Comparison of ENCODE assay signal across 11 cellular contexts in the genomic region with DNA sequence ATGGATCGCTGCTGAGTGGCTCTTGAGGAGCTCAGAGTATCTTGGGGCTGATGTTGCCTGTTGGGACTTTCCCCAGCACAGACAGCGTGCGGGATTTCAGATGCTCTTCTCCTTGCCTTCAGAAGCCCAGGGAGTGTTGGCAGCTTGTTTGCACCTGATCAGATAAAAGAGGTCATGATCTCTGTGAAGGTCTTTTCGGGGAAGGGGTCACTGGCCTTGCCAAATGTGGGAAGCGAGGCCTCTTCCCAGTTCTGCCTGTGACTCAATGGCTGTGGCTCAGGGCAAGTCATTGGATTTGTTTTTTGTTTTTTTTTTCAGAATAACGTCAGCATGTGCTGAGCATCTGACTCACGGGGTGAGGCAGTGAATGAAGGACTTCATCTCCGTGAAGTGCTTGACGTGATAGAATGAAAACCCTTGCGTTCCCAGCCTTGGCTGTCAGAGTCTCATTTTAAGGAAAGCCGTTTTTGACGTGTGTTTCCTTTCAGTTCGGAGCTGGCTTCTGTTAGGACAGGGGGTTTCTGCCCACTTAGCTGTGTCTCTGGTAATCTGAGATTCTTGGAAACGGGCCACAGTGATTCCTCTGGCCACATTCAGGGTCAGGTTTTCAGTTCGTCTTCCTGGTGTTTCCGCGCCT. TPM values are rescaled to one million over a fixed set of nuclear protein-coding genes. Genes with fewer than 3 reads are reported as not detected.
DNase-seq lines count a peak whose midpoint lies in the region; ATAC-seq and TF ChIP-seq lines count a peak whose summit lies in the region.
"Had no signal": no experiment of that assay in that cellular context is flagged by ENCODE, and none has a peak within 500 bp of the region (broad histone marks: within the 10 kb centered on the region; RNA-seq: fewer than 3 reads in every experiment).

No MANE protein-coding gene starts in this region.

- H3K9me3 Mint-ChIP-seq in dendritic cell treated with granulocyte-macrophage colony-stimulating factor and Interleukin-4, amounts not matched to agents 40 ng/mL and 50 ng/mL, for 4 days = no peaks in the 10 kb centered on the region
- H3K9me3 Mint-ChIP-seq: mesothelial cell of epicardium had no signal

- peaks cover 50% of the 10 kb centered on the region for H3K4me1 Mint-ChIP-seq in dendritic cell treated with granulocyte-macrophage colony-stimulating factor and Interleukin-4, amounts not matched to agents 40 ng/mL and 50 ng/mL, for 4 days (ENCODE audit: low read depth)

- H3K27ac ChIP-seq in lung (ENCODE audit: low read depth in 1 of 2, low read length in 1 of 2) = peak overlapping the region; percentile 46 to 73

- intact Hi-C loops in dendritic cell treated with granulocyte-macrophage colony-stimulating factor and Interleukin-4, amounts not matched to agents 40 ng/mL and 50 ng/mL, for 4 days (cut with micrococcal nuclease) = no loop called here

- peak; percentile 67 for ATAC-seq in lung (ENCODE audit: insufficient read depth, low FRiP score)
- no peak for ATAC-seq in HG03108 (IDR thresholded peaks at IDR 0.05; ENCODE audit: unreplicated experiment)
- ATAC-seq in GM21528 (IDR thresholded peaks at IDR 0.05; ENCODE audit: low FRiP score, unreplicated experiment) = no peak
- ATAC-seq in GM18519 (IDR thresholded peaks at IDR 0.05; ENCODE audit: low FRiP score, unreplicated experiment) = no peak
- ATAC-seq: HCT116 had no signal

- no peaks in the 10 kb centered on the region for H3K9me3 ChIP-seq in lung (ENCODE audit: control insufficient read depth in 2 of 2, insufficient read depth in 1 of 2, low read length in 1 of 2)

- H3K27me3 Mint-ChIP-seq in dendritic cell treated with granulocyte-macrophage colony-stimulating factor and Interleukin-4, amounts not matched to agents 40 ng/mL and 50 ng/mL, for 4 days = no peaks in the 10 kb centered on the region

- WGBS in lung, 2 donors = 74 to 88% methylated on average over 17 of the region's 17 CpGs

- no peaks in the 10 kb centered on the region for H3K27me3 ChIP-seq in lung (ENCODE audit: control insufficient read depth, insufficient read depth)

- no peak for TF ChIP-seq CTCF in lung (IDR thresholded peaks at IDR 0.05; ENCODE audit: control extremely low read depth, extremely low read depth)

- H3K4me1 ChIP-seq in lung (ENCODE audit: control insufficient read depth in 2 of 2, insufficient read depth in 2 of 2, low read length in 2 of 2) = peaks cover 0 to 17% of the 10 kb centered on the region in 2 donors

- no peaks in the 10 kb centered on the region for H3K36me3 ChIP-seq in lung (ENCODE audit: control insufficient read depth in 2 of 2, insufficient read depth in 2 of 2, low read length in 2 of 2)

- no peak overlapping the region for H3K4me3 ChIP-seq in lung

- H3K27ac Mint-ChIP-seq in dendritic cell treated with granulocyte-macrophage colony-stimulating factor and Interleukin-4, amounts not matched to agents 40 ng/mL and 50 ng/mL, for 4 days = peak overlapping the region; percentile 22
- H3K27ac Mint-ChIP-seq: mesothelial cell of epicardium had no signal

- no peak overlapping the region for H3K4me3 Mint-ChIP-seq in dendritic cell treated with granulocyte-macrophage colony-stimulating factor and Interleukin-4, amounts not matched to agents 40 ng/mL and 50 ng/mL, for 4 days
- H3K4me3 Mint-ChIP-seq: mesothelial cell of epicardium had no signal

- peaks cover 24% of the 10 kb centered on the region for H3K36me3 Mint-ChIP-seq in dendritic cell treated with granulocyte-macrophage colony-stimulating factor and Interleukin-4, amounts not matched to agents 40 ng/mL and 50 ng/mL, for 4 days (ENCODE audit: low read depth)

- DNase-seq in A172 (ENCODE audit: low spot score) (peak; percentile 87), HT1080 (ENCODE audit: low read depth) (peak; percentile 95), lung (ENCODE audit: low spot score) (no peak), SIG-M5 (lab: John Stamatoyannopoulos, UW) (no peak)
- DNase-seq: NCI-H2227 treated with DMSO at 0.1 percent for 48 hours had no signal

RNA-seq across cellular contexts. Expression of gene GALNT2, which starts 46.7 kb away (rescaled TPM):
- total RNA-seq in A172 (2014; rRNA removed; shearing (Covaris generic)) = 79.8 and 84.9 TPM in 2 replicates
- total RNA-seq in HT1080 (2014; rRNA removed; shearing (Covaris generic)) = 58.9 and 67.0 TPM in 2 replicates
- polyA plus RNA-seq in HT1080 (2015; cell fraction: cytosol; rRNA removed) = 200 and 219 TPM in 2 replicates
- 287 and 307 TPM in 2 replicates for polyA plus RNA-seq in HT1080 (2015; cell fraction: nucleus; rRNA removed)
- 100 to 1,000 TPM in 1 of 2 donors, 10 to 100 TPM in 1; 37.2 to 101 TPM for total RNA-seq in lung
- polyA plus RNA-seq in lung = 10 to 100 TPM; 23.1 to 80.6 TPM

Comparison
In these comparisons a context has a peak if more than half of its experiments do, and no peak if none do; other contexts are left out.
1. DNase-seq: peak in A172 (single experiment) and HT1080 (single experiment); none in lung (single experiment) and SIG-M5 (single experiment).